Comparison of ENCODE assay signal across 1 cellular context in the genomic region with DNA sequence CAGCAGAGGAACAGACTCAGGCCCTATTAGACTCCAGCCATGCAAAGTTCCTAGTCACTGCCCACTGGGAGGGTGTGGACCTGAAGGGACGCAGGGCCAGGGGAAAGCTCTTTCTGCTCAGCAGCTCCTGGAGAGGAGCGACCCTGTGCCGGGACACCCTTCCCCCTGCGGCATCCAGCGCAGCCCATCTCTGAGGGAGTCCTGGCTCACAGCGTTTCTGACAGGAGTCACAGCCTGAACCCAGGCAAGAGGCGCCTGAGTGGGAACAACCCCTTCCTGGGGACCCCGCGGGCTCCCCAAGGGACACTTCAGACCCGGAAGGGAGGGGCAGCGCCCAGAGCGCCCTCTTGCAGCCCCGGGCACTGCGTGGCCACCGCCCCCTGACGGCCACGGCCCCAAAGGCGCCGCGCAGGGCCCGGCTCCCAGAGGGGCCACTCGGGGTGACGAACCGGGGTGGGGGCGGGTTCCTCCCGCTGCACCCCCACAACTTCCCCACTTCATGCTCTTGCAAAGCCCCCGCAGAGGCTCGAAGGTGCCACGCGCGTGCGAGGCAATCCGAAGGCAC.
TF ChIP-seq lines count a peak whose summit lies in the region.

No MANE protein-coding gene starts in this region.

TF ChIP-seq in HepG2, 621 proteins besides CTCF, POLR2A, EP300 and RAD21 (continued from another document):
- TF ChIP-seq ZNF460 (CRISPR knock-in tag; IDR thresholded peaks at IDR 0.05; ENCODE audit: borderline replicate concordance), result peak; percentile 7; the same call in 1 of the 2 replicates
- no peak for TF ChIP-seq SOX6 (IDR thresholded peaks at IDR 0.05)
- no peak for TF ChIP-seq SOX6 (CRISPR knock-in tag; IDR thresholded peaks at IDR 0.05)
- TF ChIP-seq NCOR1 (IDR thresholded peaks at IDR 0.05; ENCODE audit: borderline replicate concordance, low read length), result no peak
- TF ChIP-seq PHF20 (CRISPR knock-in tag; IDR thresholded peaks at IDR 0.05), result no peak
- TF ChIP-seq HDAC1 (CRISPR knock-in tag; IDR thresholded peaks at IDR 0.05), result no peak
- 0 out of 2 replicates have a peak, but pooled peaks have one; percentile 2 for TF ChIP-seq ZNF572 (CRISPR knock-in tag; IDR thresholded peaks at IDR 0.05)
- no peak for TF ChIP-seq CHCHD3 (CRISPR knock-in tag; IDR thresholded peaks at IDR 0.05)
- peak; percentile 97 for TF ChIP-seq ZNF850 (CRISPR knock-in tag; conservative IDR thresholded peaks at IDR 0.05)
- TF ChIP-seq, protein P1, sequence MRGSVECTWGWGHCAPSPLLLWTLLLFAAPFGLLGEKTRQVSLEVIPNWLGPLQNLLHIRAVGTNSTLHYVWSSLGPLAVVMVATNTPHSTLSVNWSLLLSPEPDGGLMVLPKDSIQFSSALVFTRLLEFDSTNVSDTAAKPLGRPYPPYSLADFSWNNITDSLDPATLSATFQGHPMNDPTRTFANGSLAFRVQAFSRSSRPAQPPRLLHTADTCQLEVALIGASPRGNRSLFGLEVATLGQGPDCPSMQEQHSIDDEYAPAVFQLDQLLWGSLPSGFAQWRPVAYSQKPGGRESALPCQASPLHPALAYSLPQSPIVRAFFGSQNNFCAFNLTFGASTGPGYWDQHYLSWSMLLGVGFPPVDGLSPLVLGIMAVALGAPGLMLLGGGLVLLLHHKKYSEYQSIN (CRISPR knock-in tag; IDR thresholded peaks at IDR 0.05; ENCODE audit: borderline replicate concordance), result no peak
- TF ChIP-seq HES4 (CRISPR knock-in tag; IDR thresholded peaks at IDR 0.05; ENCODE audit: borderline replicate concordance), result no peak
- TF ChIP-seq ZBTB7A (CRISPR knock-in tag; IDR thresholded peaks at IDR 0.05), result no peak
- TF ChIP-seq, protein P2, sequence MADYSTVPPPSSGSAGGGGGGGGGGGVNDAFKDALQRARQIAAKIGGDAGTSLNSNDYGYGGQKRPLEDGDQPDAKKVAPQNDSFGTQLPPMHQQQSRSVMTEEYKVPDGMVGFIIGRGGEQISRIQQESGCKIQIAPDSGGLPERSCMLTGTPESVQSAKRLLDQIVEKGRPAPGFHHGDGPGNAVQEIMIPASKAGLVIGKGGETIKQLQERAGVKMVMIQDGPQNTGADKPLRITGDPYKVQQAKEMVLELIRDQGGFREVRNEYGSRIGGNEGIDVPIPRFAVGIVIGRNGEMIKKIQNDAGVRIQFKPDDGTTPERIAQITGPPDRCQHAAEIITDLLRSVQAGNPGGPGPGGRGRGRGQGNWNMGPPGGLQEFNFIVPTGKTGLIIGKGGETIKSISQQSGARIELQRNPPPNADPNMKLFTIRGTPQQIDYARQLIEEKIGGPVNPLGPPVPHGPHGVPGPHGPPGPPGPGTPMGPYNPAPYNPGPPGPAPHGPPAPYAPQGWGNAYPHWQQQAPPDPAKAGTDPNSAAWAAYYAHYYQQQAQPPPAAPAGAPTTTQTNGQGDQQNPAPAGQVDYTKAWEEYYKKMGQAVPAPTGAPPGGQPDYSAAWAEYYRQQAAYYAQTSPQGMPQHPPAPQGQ (CRISPR knock-in tag; IDR thresholded peaks at IDR 0.05; ENCODE audit: borderline replicate concordance), result no peak
- TF ChIP-seq ARID2 (CRISPR knock-in tag; IDR thresholded peaks at IDR 0.05; ENCODE audit: borderline replicate concordance), result 0 out of 2 replicates have a peak, but pooled peaks have one; percentile 85
- TF ChIP-seq ZNF780A (CRISPR knock-in tag; IDR thresholded peaks at IDR 0.05), result no peak
- TF ChIP-seq ZFP36L2 (CRISPR knock-in tag; IDR thresholded peaks at IDR 0.05), result no peak
- no peak for TF ChIP-seq MZF1 (CRISPR knock-in tag; IDR thresholded peaks at IDR 0.05; ENCODE audit: borderline replicate concordance)
- no peak for TF ChIP-seq THAP7 (CRISPR knock-in tag; IDR thresholded peaks at IDR 0.05)
- no peak for TF ChIP-seq SRSF4 (IDR thresholded peaks at IDR 0.05; ENCODE audit: low read depth, low read length, poor library complexity, severe bottlenecking)
- no peak for TF ChIP-seq SPEN (CRISPR knock-in tag; IDR thresholded peaks at IDR 0.05; ENCODE audit: low read depth)
